Comparison of ENCODE assay signal across 27 cellular contexts in the genomic region with DNA sequence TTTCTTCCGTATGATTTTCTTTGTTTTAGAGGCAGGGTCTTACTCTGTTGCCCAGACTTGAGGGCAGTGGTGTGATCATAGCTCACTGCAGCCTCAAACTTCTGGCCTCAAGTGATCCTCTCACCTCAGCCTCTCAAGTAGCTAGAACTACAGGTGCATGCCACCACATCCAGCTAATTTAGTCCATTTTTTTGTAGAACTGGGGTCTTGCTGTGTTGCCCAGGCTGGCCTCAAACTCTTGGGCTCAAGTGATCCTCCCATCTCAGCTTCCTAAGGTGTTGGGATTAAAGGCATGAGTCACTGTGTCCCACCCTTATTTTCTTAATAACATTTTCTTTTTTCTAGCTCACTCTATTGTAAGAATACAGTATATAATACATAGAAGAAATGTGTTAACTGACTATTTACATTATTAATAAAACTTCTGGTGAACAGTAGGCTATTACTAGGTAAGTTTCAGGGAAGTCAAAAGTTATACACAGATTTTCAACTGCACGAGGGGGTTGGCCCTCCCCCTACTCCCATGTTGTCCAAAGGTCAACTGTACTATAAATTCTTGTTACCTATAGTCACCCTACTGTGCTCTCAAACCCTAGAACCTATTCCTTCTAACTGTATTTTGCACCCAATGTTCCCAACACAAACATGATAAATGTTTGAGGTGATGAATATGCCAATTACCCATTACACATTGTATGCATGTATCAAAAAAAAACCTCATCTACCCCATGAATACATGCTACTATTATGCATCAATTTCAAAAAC. TPM values are rescaled to one million over a fixed set of nuclear protein-coding genes. Genes with fewer than 3 reads are reported as not detected.
A peak's percentile ranks its signal among the peaks of the same experiment; 100 is the strongest.
DNase-seq lines count a peak whose midpoint lies in the region; ATAC-seq, FAIRE-seq and TF ChIP-seq lines count a peak whose summit lies in the region.
"Had no signal": no experiment of that assay in that cellular context is flagged by ENCODE, and none has a peak within 500 bp of the region (broad histone marks: within the 10 kb centered on the region; RNA-seq: fewer than 3 reads in every experiment).

No MANE protein-coding gene starts in this region.

- peaks cover 4% of the 10 kb centered on the region for H3K27me3 Mint-ChIP-seq in brain
- peaks cover 12 to 16% of the 10 kb centered on the region in 2 donors for H3K27me3 Mint-ChIP-seq in stimulated activated naive B cell treated with anti-CD40 and anti-IgM and Interleukin-4, amounts not matched to agents 10 μg/mL and 1 μg/mL and 100 μg/mL, for 72 hours

- H3K27ac ChIP-seq in HepG2 (ENCODE audit: extremely low read length, insufficient read depth, low read length) (no peak overlapping the region), right lobe of liver (no peak overlapping the region)
- H3K27ac ChIP-seq: 22Rv1; BLaER1 treated with 17β-estradiol and CSF1 and Interleukin-3, amounts not matched to agents 10 nM and 100 nM had no signal

- in situ Hi-C loops in HepG2 (cut with HindIII; ENCODE audit: extremely low pct_ligation_motif_present, low pct_unique_long_range_greater_than_20kb) = no loop called here

- ATAC-seq in HepG2 (peak; percentile 71), right lobe of liver (no peak)
- no peak for ATAC-seq in stimulated activated naive B cell treated with anti-CD40 and anti-IgM and Interleukin-4, amounts not matched to agents 10 μg/mL and 1 μg/mL and 100 μg/mL, for 72 hours (replicated peaks)
- ATAC-seq: GM23338, HCT116 had no signal

- no peaks in the 10 kb centered on the region for H4K20me1 ChIP-seq in HepG2 (ENCODE audit: insufficient read depth, low read length)
- H4K20me1 ChIP-seq: BLaER1 treated with 17β-estradiol and CSF1 and Interleukin-3, amounts not matched to agents 10 nM and 100 nM had no signal

- no peak overlapping the region for H3K9ac ChIP-seq in HepG2 (ENCODE audit: insufficient read depth, low read depth, low read length)
- H3K9ac ChIP-seq: BLaER1 treated with 17β-estradiol and CSF1 and Interleukin-3, amounts not matched to agents 10 nM and 100 nM had no signal

- H3K27ac Mint-ChIP-seq in brain = peak overlapping the region in 3 of 5 experiments; percentile 78 to 95 (median 89)
- H3K27ac Mint-ChIP-seq in stimulated activated naive B cell treated with anti-CD40 and anti-IgM and Interleukin-4, amounts not matched to agents 10 μg/mL and 1 μg/mL and 100 μg/mL, for 72 hours = peak overlapping the region; percentile 38
- H3K27ac Mint-ChIP-seq: CD14-positive monocyte; CD4-positive, alpha-beta T cell; CD8-positive, alpha-beta memory T cell; GM23338; HFFc6 had no signal

- H2AFZ ChIP-seq in HepG2 (ENCODE audit: low read length) = no peak overlapping the region
- H2AFZ ChIP-seq: GM23338 had no signal

- DNase-seq in HepG2 (ENCODE audit: low spot score) (peak; percentile 47), right lobe of liver (no peak), LoVo (ENCODE audit: low spot score) (peak; percentile 33), pons (ENCODE audit: low spot score) (no peak), NCI-H510A (lab: John Stamatoyannopoulos, UW) (no peak), SW480 (ENCODE audit: low spot score) (no peak)
- no peak for DNase-seq in stimulated activated naive B cell treated with anti-CD40 and anti-IgM and Interleukin-4, amounts not matched to agents 10 μg/mL and 1 μg/mL and 100 μg/mL, for 72 hours
- DNase-seq: ACHN; AML-193; BE2C; Calu3; CD4-positive, alpha-beta T cell; CD8-positive, alpha-beta memory T cell; DMS153; DND-41; H9; HFFc6 had no signal

- TF ChIP-seq CTCF in HepG2 (CRISPR knock-in tag; IDR thresholded peaks at IDR 0.05) (no peak), right lobe of liver (IDR thresholded peaks at IDR 0.05) (no peak), brain (conservative IDR thresholded peaks at IDR 0.05) (no peak)

- CTCF ChIA-PET in HepG2 (lab: Yijun Ruan, JAX; ENCODE audit: low intra/inter-chr PET ratio, low total read pairs) = no interaction called here

- TF ChIP-seq POLR2A in HepG2 (IDR thresholded peaks at IDR 0.05; ENCODE audit: insufficient read depth in 1 of 2, low read depth in 2 of 2, low read length in 2 of 2) (no peak), right lobe of liver (IDR thresholded peaks at IDR 0.05) (no peak)

- TF ChIP-seq RAD21 in HepG2 (CRISPR knock-in tag; IDR thresholded peaks at IDR 0.05) = no peak

- TF ChIP-seq EP300 in HepG2 (IDR thresholded peaks at IDR 0.05; ENCODE audit: low read depth in 2 of 2, low read length in 2 of 2) (no peak), HepG2 (CRISPR knock-in tag; IDR thresholded peaks at IDR 0.05; ENCODE audit: borderline replicate concordance) (no peak)

- H3K36me3 ChIP-seq in HepG2 (replicated peaks in 1 of 2; ENCODE audit: control insufficient read depth in 1 of 2, insufficient read depth in 2 of 2, low read length in 2 of 2) (no peaks in the 10 kb centered on the region), right lobe of liver (no peaks in the 10 kb centered on the region)
- H3K36me3 ChIP-seq: BE2C; BLaER1 treated with 17β-estradiol and CSF1 and Interleukin-3, amounts not matched to agents 10 nM and 100 nM had no signal

- H3K9me3 Mint-ChIP-seq in brain = peaks cover 3 to 23% (median 11%) of the 10 kb centered on the region in 5 experiments
- H3K9me3 Mint-ChIP-seq in stimulated activated naive B cell treated with anti-CD40 and anti-IgM and Interleukin-4, amounts not matched to agents 10 μg/mL and 1 μg/mL and 100 μg/mL, for 72 hours = peaks cover 13 to 17% of the 10 kb centered on the region in 2 donors
- H3K9me3 Mint-ChIP-seq: HFFc6 had no signal

- intact Hi-C loops in HepG2 (cut with micrococcal nuclease; ENCODE audit: unreplicated experiment) (no loop called here), right lobe of liver (cut with DNase I) (no loop called here)

- FAIRE-seq in HepG2 (lab: Jason Lieb, UNC) = no peak
- FAIRE-seq: A204.1, G401.6, GM12892, GM19239 had no signal

- H3K36me3 Mint-ChIP-seq in brain = no peaks in the 10 kb centered on the region
- H3K36me3 Mint-ChIP-seq in stimulated activated naive B cell treated with anti-CD40 and anti-IgM and Interleukin-4, amounts not matched to agents 10 μg/mL and 1 μg/mL and 100 μg/mL, for 72 hours = peaks cover 0 to 7% of the 10 kb centered on the region in 2 donors
- H3K36me3 Mint-ChIP-seq: CD14-positive monocyte; CD8-positive, alpha-beta memory T cell had no signal

- H3K4me1 ChIP-seq in HepG2 (ENCODE audit: insufficient read depth, low read length) = peaks cover 11% of the 10 kb centered on the region
- H3K4me1 ChIP-seq in right lobe of liver = no peaks in the 10 kb centered on the region
- H3K4me1 ChIP-seq: BE2C; BLaER1 treated with 17β-estradiol and CSF1 and Interleukin-3, amounts not matched to agents 10 nM and 100 nM had no signal

- H3K27me3 ChIP-seq in HepG2 (ENCODE audit: control insufficient read depth in 1 of 2, insufficient read depth in 2 of 2, low read length in 2 of 2) = no peaks in the 10 kb centered on the region; a peak in 1 of 5 replicates
- no peaks in the 10 kb centered on the region for H3K27me3 ChIP-seq in right lobe of liver
- H3K27me3 ChIP-seq: BE2C; BLaER1 treated with 17β-estradiol and CSF1 and Interleukin-3, amounts not matched to agents 10 nM and 100 nM had no signal

- H3K9me3 ChIP-seq in HepG2 (ENCODE audit: low read length) = no peaks in the 10 kb centered on the region
- H3K9me3 ChIP-seq in right lobe of liver = no peaks in the 10 kb centered on the region
- H3K9me3 ChIP-seq: BE2C had no signal

- peaks cover 39% of the 10 kb centered on the region for H3K4me1 Mint-ChIP-seq in brain
- no peaks in the 10 kb centered on the region for H3K4me1 Mint-ChIP-seq in stimulated activated naive B cell treated with anti-CD40 and anti-IgM and Interleukin-4, amounts not matched to agents 10 μg/mL and 1 μg/mL and 100 μg/mL, for 72 hours
- H3K4me1 Mint-ChIP-seq: CD14-positive monocyte; CD8-positive, alpha-beta memory T cell had no signal

- 10% methylated on average over 2 of the region's 2 CpGs for WGBS in HepG2 (ENCODE audit: low lambda C conversion rate)
- 53% methylated on average over 2 of the region's 2 CpGs for WGBS in right lobe of liver (ENCODE audit: insufficient coverage, low coverage, low lambda C conversion rate, missing lambda C conversion rate)

- H3K4me3 ChIP-seq in HepG2 (replicated peaks in 1 of 3; ENCODE audit: insufficient read depth in 1 of 3, low read depth in 2 of 3, low read length in 3 of 3) (no peak overlapping the region), right lobe of liver (no peak overlapping the region)
- H3K4me3 ChIP-seq: BLaER1 treated with 17β-estradiol and CSF1 and Interleukin-3, amounts not matched to agents 10 nM and 100 nM; GM23338 had no signal

- H3K79me2 ChIP-seq in HepG2 (ENCODE audit: insufficient read depth, low read length) = no peaks in the 10 kb centered on the region

- H3K4me2 ChIP-seq in HepG2 (ENCODE audit: low read depth, low read length) = no peak overlapping the region
- H3K4me2 ChIP-seq: BLaER1 treated with 17β-estradiol and CSF1 and Interleukin-3, amounts not matched to agents 10 nM and 100 nM; GM23338 had no signal

- no TSS peak for BruUV-seq in HepG2 (replicated peaks; lab: Mats Ljungman, UMichigan)

- POLR2A ChIA-PET in HepG2 (lab: Yijun Ruan, JAX) = no interaction called here

- peak overlapping the region in 1 of 5 experiments; percentile 60 for H3K4me3 Mint-ChIP-seq in brain
- H3K4me3 Mint-ChIP-seq in stimulated activated naive B cell treated with anti-CD40 and anti-IgM and Interleukin-4, amounts not matched to agents 10 μg/mL and 1 μg/mL and 100 μg/mL, for 72 hours = no peak overlapping the region
- H3K4me3 Mint-ChIP-seq: CD14-positive monocyte; CD4-positive, alpha-beta T cell; CD8-positive, alpha-beta memory T cell; GM23338; H9; HFFc6 had no signal

RNA-seq across cellular contexts. Expression of gene PXDC1, which starts 56.3 kb away (rescaled TPM):
- total RNA-seq in HepG2 (2016; rRNA removed; fragmentation: Illumina TruSeq; extraction: Trizol) = 28.6 and 32.4 TPM in 2 replicates
- total RNA-seq in HepG2 (2016; cell fraction: cytosol; rRNA removed; fragmentation: Illumina TruSeq; extraction: Trizol; ENCODE audit: low read depth) = 21.2 and 24.5 TPM in 2 replicates
- total RNA-seq in HepG2 (2016; cell fraction: insoluble cytoplasmic fraction; rRNA removed; fragmentation: Illumina TruSeq; extraction: Trizol) = 22.4 and 30.7 TPM in 2 replicates
- 51.6 and 61.1 TPM in 2 replicates for total RNA-seq in HepG2 (2016; cell fraction: membrane; rRNA removed; fragmentation: Illumina TruSeq; extraction: Trizol)
- 21.9 and 23.1 TPM in 2 replicates for total RNA-seq in HepG2 (2016; cell fraction: nucleus; rRNA removed; fragmentation: Illumina TruSeq; extraction: Trizol)
- polyA plus RNA-seq in HepG2 (2011; rRNA removed) = 34.7 and 36.2 TPM in 2 replicates
- polyA plus RNA-seq in HepG2 (2011; cell fraction: cytosol; rRNA removed) = 22.9 and 28.7 TPM in 2 replicates
- polyA plus RNA-seq in HepG2 (2011; cell fraction: nucleus; rRNA removed) = 25.6 and 30.8 TPM in 2 replicates
- 41.2 and 50.7 TPM in 2 replicates for polyA plus RNA-seq in HepG2 (2012)
- 23.8 and 29.3 TPM in 2 replicates for polyA plus RNA-seq in HepG2 (2016; cell fraction: cytosol; fragmentation: Illumina TruSeq; extraction: Trizol; ENCODE audit: low read depth)
- 31.8 and 38.3 TPM in 2 replicates for polyA plus RNA-seq in HepG2 (2016; cell fraction: insoluble cytoplasmic fraction; fragmentation: Illumina TruSeq; extraction: Trizol; ENCODE audit: low read depth)
- 53.7 and 59.4 TPM in 2 replicates for polyA plus RNA-seq in HepG2 (2016; cell fraction: membrane; fragmentation: Illumina TruSeq; extraction: Trizol; ENCODE audit: low read depth)
- polyA plus RNA-seq in HepG2 (2016; cell fraction: nucleus; fragmentation: Illumina TruSeq; extraction: Trizol; ENCODE audit: insufficient read depth, low read depth) = 39.1 and 43.2 TPM in 2 replicates
- polyA minus RNA-seq in HepG2 (2011; rRNA and poly(A)+ RNA removed; ENCODE audit: low replicate concordance) = 3.0 and 49.7 TPM in 2 replicates
- polyA minus RNA-seq in HepG2 (2011; cell fraction: cytosol; rRNA and poly(A)+ RNA removed) = 24.8 and 27.3 TPM in 2 replicates
- 11.2 and 12.4 TPM in 2 replicates for polyA minus RNA-seq in HepG2 (2011; cell fraction: nucleus; rRNA and poly(A)+ RNA removed)
- 100 to 1,000 TPM in 3 of 6 experiments, 10 to 100 TPM in 3; 50.5 to 250 (median 97.5) TPM for total RNA-seq in right lobe of liver
- polyA plus RNA-seq in brain (ENCODE audit: insufficient read depth, low read depth, low replicate concordance) = 30.5 TPM
- polyA plus RNA-seq: CD8-positive, alpha-beta memory T cell had no signal

Comparison
In these comparisons a context has a peak if more than half of its experiments do, and no peak if none do; other contexts are left out.
1. DNase-seq: peak in HepG2 (single experiment) and LoVo (single experiment); none in right lobe of liver (0 of 3), stimulated activated naive B cell treated with anti-CD40 and anti-IgM and Interleukin-4, amounts not matched to agents 10 μg/mL and 1 μg/mL and 100 μg/mL, for 72 hours (single experiment), pons (single experiment), NCI-H510A (single experiment) and SW480 (single experiment).